11 cellular contexts compared by ENCODE assay signal in genomic region chr10:77844713-77845454, GRCh38.
A peak's percentile ranks its signal among the peaks of the same experiment; 100 is the strongest.
DNase-seq lines count a peak whose midpoint lies in the region; ATAC-seq and TF ChIP-seq lines count a peak whose summit lies in the region.
"Had no signal": no experiment of that assay in that cellular context is flagged by ENCODE, and none has a peak within 500 bp of the region (broad histone marks: within the 10 kb centered on the region; RNA-seq: fewer than 3 reads in every experiment).

No MANE protein-coding gene starts in this region.

- no peak overlapping the region for H3K4me3 ChIP-seq in hepatocyte
- no peak overlapping the region for H3K4me3 ChIP-seq in stomach

- no peak for TF ChIP-seq EP300 in stomach (IDR thresholded peaks at IDR 0.05)

- H3K36me3 ChIP-seq in hepatocyte (replicated peaks; ENCODE audit: insufficient read depth, low read depth) (peaks cover 5% of the 10 kb centered on the region), stomach (peaks cover 13 to 61% (median 49%) of the 10 kb centered on the region in 4 donors)

- H3K9me3 ChIP-seq in hepatocyte (ENCODE audit: low read depth): no peaks in the 10 kb centered on the region
- no peaks in the 10 kb centered on the region for H3K9me3 ChIP-seq in stomach

- CTCF ChIA-PET in WTC11 (lab: Charles Lee): interaction anchor here (1.0 to 1.7 kb wide), 3 partner anchors 37 to 130 kb away, joined by 3 to 18 read pairs (median 9); no protein-coding TSS in a partner anchor

- ATAC-seq in WTC11 (no peak; the same call in 1 of the 2 replicates), HG02798 (IDR thresholded peaks at IDR 0.05; ENCODE audit: poor library complexity, unreplicated experiment) (no peak), sciatic nerve (no peak)

- no peak for TF ChIP-seq CTCF in WTC11 (IDR thresholded peaks at IDR 0.05)
- TF ChIP-seq CTCF in hepatocyte (IDR thresholded peaks at IDR 0.05; ENCODE audit: poor library complexity): no peak
- TF ChIP-seq CTCF in stomach (IDR thresholded peaks at IDR 0.05): no peak

- no peak for TF ChIP-seq POLR2A in stomach (IDR thresholded peaks at IDR 0.05)

- no peak overlapping the region for H3K4me3 Mint-ChIP-seq in WTC11
- H3K4me3 Mint-ChIP-seq: T-helper 1 cell treated with Interleukin-12 subunit alpha and Interleukin-12 subunit beta and Interleukin-4 antibody, amounts not matched to agents 30 μg/mL and 1 μg/mL, for 36 hours had no signal

- intact Hi-C loops in stomach (cut with DNase I; ENCODE audit: low total_unique reads) (loop anchor here (10.0 kb wide), 2 partner anchors 80 to 120 kb away; partner anchors contain the start of gene DLG5), sciatic nerve (cut with DNase I) (loop anchor here (10.0 kb wide), 1 partner anchor 140 kb away; no protein-coding TSS in a partner anchor)

- H3K4me2 ChIP-seq in hepatocyte: peak overlapping the region; percentile 60

- H3K9me2 ChIP-seq in hepatocyte (replicated peaks; ENCODE audit: insufficient read depth): no peaks in the 10 kb centered on the region

- H3K4me1 ChIP-seq in hepatocyte (ENCODE audit: insufficient read depth) (peaks cover 33% of the 10 kb centered on the region), stomach (peaks cover 8 to 38% (median 21%) of the 10 kb centered on the region in 4 donors)

- H3K27ac Mint-ChIP-seq in WTC11: peak overlapping the region; percentile 85
- H3K27ac Mint-ChIP-seq: T-helper 1 cell treated with Interleukin-12 subunit alpha and Interleukin-12 subunit beta and Interleukin-4 antibody, amounts not matched to agents 30 μg/mL and 1 μg/mL, for 36 hours had no signal

- 68% methylated on average over 9 of the region's 10 CpGs for WGBS in hepatocyte (ENCODE audit: low lambda C conversion rate, missing lambda C conversion rate)
- WGBS in stomach, 5 donors: 70 to 87% (median 78%) methylated on average over 10 of the region's 10 CpGs

- DNase-seq in DMS53 (lab: John Stamatoyannopoulos, UW): peak; percentile 17
- DNase-seq in DMS53 treated with DMSO at 0.1 percent for 48 hours (lab: John Stamatoyannopoulos, UW; ENCODE audit: unreplicated experiment): no peak
- no peak for DNase-seq in WTC11 (ENCODE audit: low spot score)
- peak; percentile 77 for DNase-seq in hepatocyte (ENCODE audit: low spot score)
- no peak for DNase-seq in stomach
- no peak for DNase-seq in iPS-NIHi7 (ENCODE audit: extremely low spot score)
- no peak for DNase-seq in sciatic nerve (ENCODE audit: low spot score)
- DNase-seq: Karpas-422 had no signal

- H3K36me3 Mint-ChIP-seq in WTC11: peaks cover 41% of the 10 kb centered on the region

- H4K20me1 ChIP-seq in hepatocyte (ENCODE audit: insufficient read depth, poor library complexity, severe bottlenecking): no peaks in the 10 kb centered on the region

- POLR2A ChIA-PET in WTC11 (lab: Charles Lee): no interaction called here

- no peak overlapping the region for H2AFZ ChIP-seq in hepatocyte

- peak overlapping the region; percentile 95 for H3K27ac ChIP-seq in hepatocyte
- H3K27ac ChIP-seq in stomach: peak overlapping the region in 3 of 5 donors; percentile 28 to 81 (median 54)
- H3K27ac ChIP-seq: 22Rv1 had no signal

- peaks cover 13% of the 10 kb centered on the region for H3K79me2 ChIP-seq in hepatocyte

- H3K27me3 Mint-ChIP-seq in WTC11 (ENCODE audit: low read depth): no peaks in the 10 kb centered on the region

- no peaks in the 10 kb centered on the region for H3K9me3 Mint-ChIP-seq in WTC11
- H3K9me3 Mint-ChIP-seq: T-helper 1 cell treated with Interleukin-12 subunit alpha and Interleukin-12 subunit beta and Interleukin-4 antibody, amounts not matched to agents 30 μg/mL and 1 μg/mL, for 36 hours had no signal

- H3K27me3 ChIP-seq in hepatocyte (no peaks in the 10 kb centered on the region), stomach (no peaks in the 10 kb centered on the region)

- peaks cover 43% of the 10 kb centered on the region for H3K4me1 Mint-ChIP-seq in WTC11

TF ChIP-seq in WTC11, 78 proteins besides CTCF, POLR2A, EP300 and RAD21:
- TF ChIP-seq USF2 (CRISPR knock-in tag; IDR thresholded peaks at IDR 0.05) (no peak), KAT7 (CRISPR knock-in tag; IDR thresholded peaks at IDR 0.05; ENCODE audit: borderline replicate concordance) (no peak), FOXP4 (CRISPR knock-in tag; IDR thresholded peaks at IDR 0.05) (no peak), GRHL2 (CRISPR knock-in tag; IDR thresholded peaks at IDR 0.05; ENCODE audit: insufficient replicate concordance, severe bottlenecking) (no peak), NR2C2 (CRISPR knock-in tag; IDR thresholded peaks at IDR 0.05) (no peak), ETV6 (CRISPR knock-in tag; IDR thresholded peaks at IDR 0.05) (no peak), RELA (CRISPR knock-in tag; IDR thresholded peaks at IDR 0.05; ENCODE audit: borderline replicate concordance) (no peak), ATF3 (CRISPR knock-in tag; conservative IDR thresholded peaks at IDR 0.05) (no peak), PRRX2 (CRISPR knock-in tag; IDR thresholded peaks at IDR 0.05) (no peak), ATF2 (CRISPR knock-in tag; IDR thresholded peaks at IDR 0.05; ENCODE audit: borderline replicate concordance, low read depth) (no peak)
- TF ChIP-seq, protein P1, sequence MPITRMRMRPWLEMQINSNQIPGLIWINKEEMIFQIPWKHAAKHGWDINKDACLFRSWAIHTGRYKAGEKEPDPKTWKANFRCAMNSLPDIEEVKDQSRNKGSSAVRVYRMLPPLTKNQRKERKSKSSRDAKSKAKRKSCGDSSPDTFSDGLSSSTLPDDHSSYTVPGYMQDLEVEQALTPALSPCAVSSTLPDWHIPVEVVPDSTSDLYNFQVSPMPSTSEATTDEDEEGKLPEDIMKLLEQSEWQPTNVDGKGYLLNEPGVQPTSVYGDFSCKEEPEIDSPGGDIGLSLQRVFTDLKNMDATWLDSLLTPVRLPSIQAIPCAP (CRISPR knock-in tag; IDR thresholded peaks at IDR 0.05): no peak
- TF ChIP-seq, protein P2, sequence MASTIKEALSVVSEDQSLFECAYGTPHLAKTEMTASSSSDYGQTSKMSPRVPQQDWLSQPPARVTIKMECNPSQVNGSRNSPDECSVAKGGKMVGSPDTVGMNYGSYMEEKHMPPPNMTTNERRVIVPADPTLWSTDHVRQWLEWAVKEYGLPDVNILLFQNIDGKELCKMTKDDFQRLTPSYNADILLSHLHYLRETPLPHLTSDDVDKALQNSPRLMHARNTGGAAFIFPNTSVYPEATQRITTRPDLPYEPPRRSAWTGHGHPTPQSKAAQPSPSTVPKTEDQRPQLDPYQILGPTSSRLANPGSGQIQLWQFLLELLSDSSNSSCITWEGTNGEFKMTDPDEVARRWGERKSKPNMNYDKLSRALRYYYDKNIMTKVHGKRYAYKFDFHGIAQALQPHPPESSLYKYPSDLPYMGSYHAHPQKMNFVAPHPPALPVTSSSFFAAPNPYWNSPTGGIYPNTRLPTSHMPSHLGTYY (CRISPR knock-in tag; IDR thresholded peaks at IDR 0.05): no peak
- TF ChIP-seq, protein P3, sequence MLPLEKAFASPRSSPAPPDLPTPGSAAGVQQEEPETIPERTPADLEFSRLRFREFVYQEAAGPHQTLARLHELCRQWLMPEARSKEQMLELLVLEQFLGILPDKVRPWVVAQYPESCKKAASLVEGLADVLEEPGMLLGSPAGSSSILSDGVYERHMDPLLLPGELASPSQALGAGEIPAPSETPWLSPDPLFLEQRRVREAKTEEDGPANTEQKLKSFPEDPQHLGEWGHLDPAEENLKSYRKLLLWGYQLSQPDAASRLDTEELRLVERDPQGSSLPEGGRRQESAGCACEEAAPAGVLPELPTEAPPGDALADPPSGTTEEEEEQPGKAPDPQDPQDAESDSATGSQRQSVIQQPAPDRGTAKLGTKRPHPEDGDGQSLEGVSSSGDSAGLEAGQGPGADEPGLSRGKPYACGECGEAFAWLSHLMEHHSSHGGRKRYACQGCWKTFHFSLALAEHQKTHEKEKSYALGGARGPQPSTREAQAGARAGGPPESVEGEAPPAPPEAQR (CRISPR knock-in tag; IDR thresholded peaks at IDR 0.05): no peak

Comparison
In these comparisons a context has a peak if more than half of its experiments do, and no peak if none do; other contexts are left out.
1. DNase-seq: peak in DMS53 (single experiment) and hepatocyte (single experiment); none in DMS53 treated with DMSO at 0.1 percent for 48 hours (single experiment), WTC11 (single experiment), stomach (single experiment), iPS-NIHi7 (single experiment) and sciatic nerve (single experiment).